Comparison of ENCODE assay signal across 8 cellular contexts in genomic region chr15:76339302-76340197, GRCh38. TPM values are rescaled to one million over a fixed set of nuclear protein-coding genes. Genes with fewer than 3 reads are reported as not detected.
DNase-seq lines count a peak whose midpoint lies in the region; ATAC-seq and TF ChIP-seq lines count a peak whose summit lies in the region.

No MANE protein-coding gene starts in this region.

- H2AFZ ChIP-seq in neural cell (ENCODE audit: low read depth, low read length), result no peak overlapping the region

- POLR2A ChIA-PET in CD4-positive, alpha-beta T cell (lab: Charles Lee), result interaction anchor here (0.6 kb wide), 1 partner anchor 1612 kb away, joined by 3 read pairs; no protein-coding TSS in a partner anchor

- H3K27ac ChIP-seq in CD4-positive, alpha-beta T cell (ENCODE audit: low read depth, low read length), result no peak overlapping the region
- H3K27ac ChIP-seq in coronary artery, result no peak overlapping the region
- H3K27ac ChIP-seq in neural cell (ENCODE audit: low read length), result no peak overlapping the region

- CTCF ChIA-PET in CD4-positive, alpha-beta T cell (lab: Charles Lee), result no interaction called here

- TF ChIP-seq RAD21 in neural cell (conservative IDR thresholded peaks at IDR 0.05), result no peak

- no peak for TF ChIP-seq CTCF in CD4-positive, alpha-beta T cell (IDR thresholded peaks at IDR 0.05)
- TF ChIP-seq CTCF in coronary artery (IDR thresholded peaks at IDR 0.05), result no peak
- no peak for TF ChIP-seq CTCF in neural cell (IDR thresholded peaks at IDR 0.05; ENCODE audit: poor library complexity, severe bottlenecking)

- no peak overlapping the region for H3K9ac ChIP-seq in neural cell (ENCODE audit: low read length)

- peaks cover 90% of the 10 kb centered on the region for H3K27me3 Mint-ChIP-seq in CD4-positive, alpha-beta T cell

- no peaks in the 10 kb centered on the region for H3K9me3 Mint-ChIP-seq in CD4-positive, alpha-beta T cell

- DNase-seq in CD4-positive, alpha-beta T cell, result no peak
- DNase-seq in MG63 (no peak), coronary artery (ENCODE audit: low spot score) (no peak), RKO (ENCODE audit: low spot score) (no peak)
- DNase-seq in activated CD4-positive, CD25-positive, alpha-beta regulatory T cell (lab: John Stamatoyannopoulos, UW), result no peak

- no peaks in the 10 kb centered on the region for H3K36me3 Mint-ChIP-seq in CD4-positive, alpha-beta T cell (ENCODE audit: low read depth)

- H3F3A ChIP-seq in neural cell (ENCODE audit: insufficient read depth, low read length, poor library complexity, severe bottlenecking), result no peaks in the 10 kb centered on the region

- intact Hi-C loops in CD4-positive, alpha-beta T cell (cut with DNase I, micrococcal nuclease), result loop anchor here in 1 of 2 experiments (5.0 kb wide), 1 partner anchor 52 kb away; no protein-coding TSS in a partner anchor

- peaks cover 73% of the 10 kb centered on the region for H3K4me1 Mint-ChIP-seq in CD4-positive, alpha-beta T cell (ENCODE audit: low read depth)

- no peak overlapping the region for H3K4me2 ChIP-seq in neural cell (ENCODE audit: low read length)

- H3K79me2 ChIP-seq in neural cell (replicated peaks; ENCODE audit: insufficient read depth, low read length), result no peaks in the 10 kb centered on the region

- no peaks in the 10 kb centered on the region for H3K9me2 ChIP-seq in neural cell (ENCODE audit: insufficient read depth, low read length)

- H3K27ac Mint-ChIP-seq in CD4-positive, alpha-beta T cell, result no peak overlapping the region

- H3K9me3 ChIP-seq in CD4-positive, alpha-beta T cell (ENCODE audit: control insufficient read depth, low read length), result peaks cover 3% of the 10 kb centered on the region
- no peaks in the 10 kb centered on the region for H3K9me3 ChIP-seq in MG63
- peaks cover 4% of the 10 kb centered on the region for H3K9me3 ChIP-seq in neural cell (ENCODE audit: low read length)

- peak overlapping the region; percentile 80 for H3K4me3 Mint-ChIP-seq in CD4-positive, alpha-beta T cell

- no peaks in the 10 kb centered on the region for H4K20me1 ChIP-seq in neural cell (ENCODE audit: insufficient read depth)

- ATAC-seq in CD4-positive, alpha-beta T cell (ENCODE audit: poor library complexity), result no peak
- ATAC-seq in HG02623 (IDR thresholded peaks at IDR 0.05; ENCODE audit: unreplicated experiment) (no peak), HG03457 (IDR thresholded peaks at IDR 0.05; ENCODE audit: unreplicated experiment) (no peak)

- peaks cover 98% of the 10 kb centered on the region for H3K27me3 ChIP-seq in CD4-positive, alpha-beta T cell (ENCODE audit: control insufficient read depth, insufficient read depth, low read length)
- H3K27me3 ChIP-seq in MG63 (no peaks in the 10 kb centered on the region), neural cell (ENCODE audit: insufficient read depth, low read depth, low read length) (peaks cover 100% of the 10 kb centered on the region)

- H3K36me3 ChIP-seq in MG63 (no peaks in the 10 kb centered on the region; the same call in 1 of the 2 replicates), neural cell (ENCODE audit: insufficient read depth, low read length) (no peaks in the 10 kb centered on the region)

- no peak for TF ChIP-seq EP300 in neural cell (conservative IDR thresholded peaks at IDR 0.05; ENCODE audit: poor library complexity, severe bottlenecking)

- H3K4me3 ChIP-seq in MG63 (peak overlapping the region; percentile 41), coronary artery (peak overlapping the region; percentile 66), neural cell (ENCODE audit: low read length) (peak overlapping the region; percentile 56)

TF ChIP-seq in neural cell, 6 proteins besides CTCF, POLR2A, EP300 and RAD21:
- TF ChIP-seq POLR2AphosphoS5 (IDR thresholded peaks at IDR 0.05), result peak; percentile 80
- no peak for TF ChIP-seq SMC3 (conservative IDR thresholded peaks at IDR 0.05; ENCODE audit: poor library complexity)
- TF ChIP-seq EZH2 (IDR thresholded peaks at IDR 0.05; ENCODE audit: borderline replicate concordance, insufficient read depth, low read length, poor library complexity, severe bottlenecking), result peak; percentile 22

RNA-seq across cellular contexts. Expression of gene ISL2, which starts 3.0 kb away (rescaled TPM):
- total RNA-seq in CD4-positive, alpha-beta T cell, result not detected
- total RNA-seq in MG63 (2014; rRNA removed; shearing (Covaris generic); ENCODE audit: low replicate concordance), result 0.27 and 3.6 TPM in 2 replicates
- polyA plus RNA-seq in neural cell, result not detected in 2 replicates
- not detected in 2 replicates for polyA minus RNA-seq in neural cell

RNA-seq across cellular contexts. Expression of gene ETFA, which starts 28.3 kb away (rescaled TPM):
- total RNA-seq in CD4-positive, alpha-beta T cell, result 10 to 100 TPM; 11.4 to 15.2 TPM
- 362 and 427 TPM in 2 replicates for total RNA-seq in MG63 (2014; rRNA removed; shearing (Covaris generic); ENCODE audit: low replicate concordance)
- polyA plus RNA-seq in neural cell, result 145 and 147 TPM in 2 replicates
- 89.4 and 93.5 TPM in 2 replicates for polyA minus RNA-seq in neural cell

Comparison
In these comparisons a context has a peak if more than half of its experiments do, and no peak if none do; other contexts are left out.
1. RNA of gene ETFA, which starts 28.3 kb away (total RNA-seq): 362 to 427 TPM in MG63; 11.4 to 15.2 TPM in CD4-positive, alpha-beta T cell; every median in the first group is over 10 times any median in the second.
2. Peak in every context shown above with its lines, with median percentiles within 50 percentile points of each other: H3K4me3 ChIP-seq.